Comparison of ENCODE assay signal across 14 cellular contexts in the genomic region with DNA sequence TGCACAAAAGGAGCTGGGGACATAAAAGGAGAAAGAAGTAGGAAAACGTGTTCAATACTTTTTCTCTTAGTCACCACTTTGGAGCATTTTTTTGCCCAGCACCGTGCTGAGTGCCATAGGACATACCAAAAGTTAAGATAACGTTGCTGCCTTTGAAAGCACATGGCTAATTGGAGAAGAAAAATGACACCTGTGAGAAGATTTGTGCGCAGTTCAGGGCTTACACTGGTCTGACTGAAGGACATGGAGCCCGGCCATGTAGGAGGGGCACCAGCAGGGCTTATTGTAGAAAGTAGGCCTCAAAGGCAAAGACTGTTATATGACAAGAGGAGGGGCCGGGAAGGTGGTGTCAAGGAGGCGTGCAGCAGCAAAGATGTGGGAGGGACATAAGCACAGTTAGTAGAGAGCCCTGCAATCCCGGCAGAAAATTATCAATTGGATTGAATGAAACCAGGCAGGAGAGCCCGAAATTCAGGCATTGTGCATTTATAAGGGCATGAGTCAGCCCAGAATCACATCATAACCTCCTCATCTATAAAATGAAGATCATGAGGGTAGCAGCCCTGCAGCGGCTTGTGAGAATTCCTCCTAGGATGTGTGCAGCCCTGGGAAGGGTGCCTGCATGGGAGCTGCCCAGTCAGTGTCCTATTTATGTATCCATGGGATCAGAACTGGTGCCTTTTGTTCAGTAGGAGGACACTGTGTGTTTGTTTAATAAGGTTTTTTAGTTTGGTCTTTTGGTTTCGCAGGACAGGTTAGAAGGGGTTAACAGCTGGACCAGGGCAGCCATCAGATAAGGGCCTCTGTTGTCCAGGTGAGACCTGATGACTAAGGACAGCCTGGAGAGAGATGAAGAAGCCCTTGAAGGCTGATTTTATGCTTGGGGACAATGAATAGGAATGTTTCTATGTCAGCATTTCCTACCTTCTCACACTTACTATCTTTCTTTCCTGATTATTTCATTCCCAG.
DNase-seq lines count a peak whose midpoint lies in the region; ATAC-seq and TF ChIP-seq lines count a peak whose summit lies in the region.
"Had no signal": no experiment of that assay in that cellular context is flagged by ENCODE, and none has a peak within 500 bp of the region (broad histone marks: within the 10 kb centered on the region; RNA-seq: fewer than 3 reads in every experiment).

No MANE protein-coding gene starts in this region.

- no peak overlapping the region for H3K4me3 Mint-ChIP-seq in mesothelial cell of epicardium
- H3K4me3 Mint-ChIP-seq: CD4-positive, alpha-beta T cell; dendritic cell treated with granulocyte-macrophage colony-stimulating factor and Interleukin-4, amounts not matched to agents 40 ng/mL and 50 ng/mL, for 4 days; immature natural killer cell; stimulated activated naive CD8-positive, alpha-beta T cell treated with anti-CD3 and anti-CD28 coated beads, Interleukin-15, Interleukin-2, amounts not matched to agents 100 ng/mL and 50 ng/mL, for 24 hours had no signal

- H3K4me2 ChIP-seq in SK-N-SH: no peak overlapping the region

- H3K36me3 Mint-ChIP-seq in mesothelial cell of epicardium: peaks cover 17% of the 10 kb centered on the region

- H3K27ac ChIP-seq in SK-N-SH (ENCODE audit: low read depth in 2 of 2, low read length in 1 of 2): 0 out of 4 replicates have a peak overlapping the region, but pooled peaks of 1 of the 2 experiments have one; percentile 6
- H3K27ac ChIP-seq in uterus: peak overlapping the region; percentile 48 to 73
- H3K27ac ChIP-seq: 22Rv1 had no signal

- TF ChIP-seq CTCF in SK-N-SH (IDR thresholded peaks at IDR 0.05) (no peak), fibroblast of pulmonary artery (IDR thresholded peaks at IDR 0.05; ENCODE audit: low read length, missing control alignments) (no peak), mesothelial cell of epicardium (IDR thresholded peaks at IDR 0.05; ENCODE audit: unreplicated experiment) (no peak), uterus (IDR thresholded peaks at IDR 0.05) (no peak)

- POLR2A ChIA-PET in SK-N-SH (lab: Yijun Ruan, JAX): no interaction called here

- intact Hi-C loops in uterus (cut with DNase I; ENCODE audit: low total_unique reads): no loop called here

- no peak overlapping the region for H2AFZ ChIP-seq in SK-N-SH (ENCODE audit: low read depth)

- no peak for TF ChIP-seq EP300 in SK-N-SH (IDR thresholded peaks at IDR 0.05; ENCODE audit: borderline replicate concordance in 1 of 2, low read depth in 1 of 2, low read length in 1 of 2)

- peaks cover 5% of the 10 kb centered on the region for H3F3A ChIP-seq in SK-N-SH (replicated peaks; ENCODE audit: insufficient read depth)

- H3K9me3 Mint-ChIP-seq in mesothelial cell of epicardium: no peaks in the 10 kb centered on the region
- H3K9me3 Mint-ChIP-seq: CD4-positive, alpha-beta T cell; dendritic cell treated with granulocyte-macrophage colony-stimulating factor and Interleukin-4, amounts not matched to agents 40 ng/mL and 50 ng/mL, for 4 days; immature natural killer cell; stimulated activated naive CD8-positive, alpha-beta T cell treated with anti-CD3 and anti-CD28 coated beads, Interleukin-15, Interleukin-2, amounts not matched to agents 100 ng/mL and 50 ng/mL, for 24 hours had no signal

- CTCF ChIA-PET in SK-N-SH (lab: Yijun Ruan, JAX): interaction anchor here (0.6 kb wide), 1 partner anchor 43 kb away, joined by 3 read pairs; no protein-coding TSS in a partner anchor

- ATAC-seq in SK-N-SH treated with all-trans-retinoic acid at 6 μM for 48 hours (peak; percentile 64), GM21576 (IDR thresholded peaks at IDR 0.05; ENCODE audit: unreplicated experiment) (no peak), GM19351 (IDR thresholded peaks at IDR 0.05; ENCODE audit: unreplicated experiment) (no peak)

- TF ChIP-seq RAD21 in SK-N-SH (IDR thresholded peaks at IDR 0.05; ENCODE audit: low read length): no peak

- H3K27me3 Mint-ChIP-seq in mesothelial cell of epicardium (ENCODE audit: low read depth): no peaks in the 10 kb centered on the region
- H3K27me3 Mint-ChIP-seq: CD4-positive, alpha-beta T cell; dendritic cell treated with granulocyte-macrophage colony-stimulating factor and Interleukin-4, amounts not matched to agents 40 ng/mL and 50 ng/mL, for 4 days; stimulated activated naive CD8-positive, alpha-beta T cell treated with anti-CD3 and anti-CD28 coated beads, Interleukin-15, Interleukin-2, amounts not matched to agents 100 ng/mL and 50 ng/mL, for 24 hours had no signal

- no peak for TF ChIP-seq POLR2A in uterus (IDR thresholded peaks at IDR 0.05)

- peaks cover 19 to 30% of the 10 kb centered on the region in 2 experiments for H3K36me3 ChIP-seq in SK-N-SH (replicated peaks in 1 of 2; ENCODE audit: control insufficient read depth in 1 of 2, insufficient read depth in 2 of 2, low read length in 1 of 2)
- no peaks in the 10 kb centered on the region for H3K36me3 ChIP-seq in uterus

- 85% methylated on average over 11 of the region's 11 CpGs for WGBS in SK-N-SH (ENCODE audit: low lambda C conversion rate)

- H3K4me1 ChIP-seq in SK-N-SH (ENCODE audit: control insufficient read depth in 1 of 2, insufficient read depth in 2 of 2, low read depth in 1 of 2, low read length in 1 of 2) (peaks cover 15 to 16% of the 10 kb centered on the region in 2 experiments; a peak in 3 of 4 replicates), uterus (peaks cover 0 to 3% of the 10 kb centered on the region in 2 donors)

- H3K4me3 ChIP-seq in SK-N-SH (ENCODE audit: low read depth in 2 of 2, low read length in 1 of 2) (no peak overlapping the region), fibroblast of pulmonary artery (replicated peaks; ENCODE audit: low read depth, low read length) (no peak overlapping the region), uterus (no peak overlapping the region)

- peaks cover 52% of the 10 kb centered on the region for H3K4me1 Mint-ChIP-seq in mesothelial cell of epicardium
- H3K4me1 Mint-ChIP-seq: immature natural killer cell had no signal

- H3K27ac Mint-ChIP-seq in mesothelial cell of epicardium: peak overlapping the region; percentile 23
- H3K27ac Mint-ChIP-seq: CD4-positive, alpha-beta T cell; dendritic cell treated with granulocyte-macrophage colony-stimulating factor and Interleukin-4, amounts not matched to agents 40 ng/mL and 50 ng/mL, for 4 days; immature natural killer cell; stimulated activated naive CD8-positive, alpha-beta T cell treated with anti-CD3 and anti-CD28 coated beads, Interleukin-15, Interleukin-2, amounts not matched to agents 100 ng/mL and 50 ng/mL, for 24 hours had no signal

- H3K79me2 ChIP-seq in SK-N-SH (ENCODE audit: insufficient read depth): no peaks in the 10 kb centered on the region

- H3K9ac ChIP-seq in SK-N-SH: no peak overlapping the region

- H4K20me1 ChIP-seq in SK-N-SH (ENCODE audit: insufficient read depth): no peaks in the 10 kb centered on the region

- H3K9me3 ChIP-seq in SK-N-SH (no peaks in the 10 kb centered on the region), uterus (no peaks in the 10 kb centered on the region)

- no peaks in the 10 kb centered on the region for H3K9me2 ChIP-seq in SK-N-SH

- H3K27me3 ChIP-seq in SK-N-SH (ENCODE audit: insufficient read depth): no peaks in the 10 kb centered on the region
- no peaks in the 10 kb centered on the region for H3K27me3 ChIP-seq in uterus

- DNase-seq in SK-N-SH (no peak), fibroblast of pulmonary artery (ENCODE audit: low read depth) (peak; percentile 57), mesothelial cell of epicardium (ENCODE audit: low spot score in 2 of 2, unreplicated experiment in 2 of 2) (no peak), uterus (no peak), NCI-H2081 treated with DMSO at 0.1 percent for 48 hours (lab: John Stamatoyannopoulos, UW) (no peak)
- DNase-seq: CD4-positive, alpha-beta T cell; H7; immature natural killer cell had no signal

TF ChIP-seq in SK-N-SH treated with all-trans-retinoic acid at 6 μM for 48 hours, 23 proteins besides CTCF, POLR2A, EP300 and RAD21:
- no peak for TF ChIP-seq ZNF8 (CRISPR knock-in tag; IDR thresholded peaks at IDR 0.05)
- TF ChIP-seq, protein P1, sequence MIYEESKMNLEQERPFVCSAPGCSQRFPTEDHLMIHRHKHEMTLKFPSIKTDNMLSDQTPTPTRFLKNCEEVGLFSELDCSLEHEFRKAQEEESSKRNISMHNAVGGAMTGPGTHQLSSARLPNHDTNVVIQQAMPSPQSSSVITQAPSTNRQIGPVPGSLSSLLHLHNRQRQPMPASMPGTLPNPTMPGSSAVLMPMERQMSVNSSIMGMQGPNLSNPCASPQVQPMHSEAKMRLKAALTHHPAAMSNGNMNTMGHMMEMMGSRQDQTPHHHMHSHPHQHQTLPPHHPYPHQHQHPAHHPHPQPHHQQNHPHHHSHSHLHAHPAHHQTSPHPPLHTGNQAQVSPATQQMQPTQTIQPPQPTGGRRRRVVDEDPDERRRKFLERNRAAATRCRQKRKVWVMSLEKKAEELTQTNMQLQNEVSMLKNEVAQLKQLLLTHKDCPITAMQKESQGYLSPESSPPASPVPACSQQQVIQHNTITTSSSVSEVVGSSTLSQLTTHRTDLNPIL (CRISPR knock-in tag; IDR thresholded peaks at IDR 0.05; ENCODE audit: low read depth): 0 out of 2 replicates have a peak, but pooled peaks have one; percentile 21
TF ChIP-seq in SK-N-SH treated with all-trans-retinoic acid at 6 μM for 48 hours: peak in this region for 1.

TF ChIP-seq in SK-N-SH, 30 proteins besides CTCF, POLR2A, EP300 and RAD21:
- no peak for TF ChIP-seq SMC3 (IDR thresholded peaks at IDR 0.05; ENCODE audit: low read depth, low read length)
- no peak for TF ChIP-seq FOXJ3 (CRISPR knock-in tag; IDR thresholded peaks at IDR 0.05)
- TF ChIP-seq, protein P2, sequence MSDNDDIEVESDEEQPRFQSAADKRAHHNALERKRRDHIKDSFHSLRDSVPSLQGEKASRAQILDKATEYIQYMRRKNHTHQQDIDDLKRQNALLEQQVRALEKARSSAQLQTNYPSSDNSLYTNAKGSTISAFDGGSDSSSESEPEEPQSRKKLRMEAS (IDR thresholded peaks at IDR 0.05; ENCODE audit: low read depth): no peak
- TF ChIP-seq POLR2AphosphoS5 (IDR thresholded peaks at IDR 0.05; ENCODE audit: low read depth, low read length): no peak
- TF ChIP-seq, protein P3, sequence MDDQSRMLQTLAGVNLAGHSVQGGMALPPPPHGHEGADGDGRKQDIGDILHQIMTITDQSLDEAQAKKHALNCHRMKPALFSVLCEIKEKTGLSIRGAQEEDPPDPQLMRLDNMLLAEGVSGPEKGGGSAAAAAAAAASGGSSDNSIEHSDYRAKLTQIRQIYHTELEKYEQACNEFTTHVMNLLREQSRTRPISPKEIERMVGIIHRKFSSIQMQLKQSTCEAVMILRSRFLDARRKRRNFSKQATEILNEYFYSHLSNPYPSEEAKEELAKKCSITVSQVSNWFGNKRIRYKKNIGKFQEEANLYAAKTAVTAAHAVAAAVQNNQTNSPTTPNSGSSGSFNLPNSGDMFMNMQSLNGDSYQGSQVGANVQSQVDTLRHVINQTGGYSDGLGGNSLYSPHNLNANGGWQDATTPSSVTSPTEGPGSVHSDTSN (IDR thresholded peaks at IDR 0.05): no peak
- TF ChIP-seq ELF1 (IDR thresholded peaks at IDR 0.05): no peak
- no peak for TF ChIP-seq RCOR1 (IDR thresholded peaks at IDR 0.05; ENCODE audit: low read length)
- no peak for TF ChIP-seq RFX5 (IDR thresholded peaks at IDR 0.05; ENCODE audit: low read length)
